Comparison of ENCODE assay signal across 12 cellular contexts in genomic region chr17:3917391-3917931, GRCh38. TPM values are rescaled to one million over a fixed set of nuclear protein-coding genes. Genes with fewer than 3 reads are reported as not detected.
A peak's percentile ranks its signal among the peaks of the same experiment; 100 is the strongest.
DNase-seq lines count a peak whose midpoint lies in the region; ATAC-seq and TF ChIP-seq lines count a peak whose summit lies in the region.
"Had no signal": no experiment of that assay in that cellular context is flagged by ENCODE, and none has a peak within 500 bp of the region (broad histone marks: within the 10 kb centered on the region; RNA-seq: fewer than 3 reads in every experiment).

No MANE protein-coding gene starts in this region.

- H2AFZ ChIP-seq in MM.1S (ENCODE audit: low read length), result no peak overlapping the region

- no peak overlapping the region for H3K27ac Mint-ChIP-seq in central memory CD8-positive, alpha-beta T cell (ENCODE audit: low read depth)

- H3K4me3 ChIP-seq in BLaER1 (peak overlapping the region; percentile 72; the same call in 1 of the 2 replicates), MM.1S (ENCODE audit: low read length) (no peak overlapping the region), mucosa of descending colon (no peak overlapping the region)

- no peak for ATAC-seq in central memory CD8-positive, alpha-beta T cell (replicated peaks; ENCODE audit: extremely low read depth, poor library complexity, severe bottlenecking)
- peak; percentile 41 for ATAC-seq in mucosa of descending colon
- no peak for ATAC-seq in HG03342 (IDR thresholded peaks at IDR 0.05; ENCODE audit: unreplicated experiment)

- H4K20me1 ChIP-seq in BLaER1 (peaks cover 7% of the 10 kb centered on the region; the same call in 1 of the 2 replicates), MM.1S (ENCODE audit: insufficient read depth, low read length) (no peaks in the 10 kb centered on the region)

- no peaks in the 10 kb centered on the region for H3K27me3 Mint-ChIP-seq in central memory CD8-positive, alpha-beta T cell

- H3K36me3 ChIP-seq in BLaER1 (peaks cover 4% of the 10 kb centered on the region; the same call in 1 of the 2 replicates), MM.1S (replicated peaks; ENCODE audit: insufficient read depth, low read length) (no peaks in the 10 kb centered on the region), mucosa of descending colon (ENCODE audit: low read depth) (no peaks in the 10 kb centered on the region)

- H3K9me3 ChIP-seq in BLaER1, result no peaks in the 10 kb centered on the region
- no peaks in the 10 kb centered on the region for H3K9me3 ChIP-seq in MM.1S (replicated peaks; ENCODE audit: insufficient read depth, low read length)
- no peaks in the 10 kb centered on the region for H3K9me3 ChIP-seq in mucosa of descending colon

- peaks cover 39% of the 10 kb centered on the region for H3K4me1 Mint-ChIP-seq in central memory CD8-positive, alpha-beta T cell

- H3K4me1 ChIP-seq in BLaER1 (peaks cover 94% of the 10 kb centered on the region), MM.1S (ENCODE audit: low read length) (peaks cover 21% of the 10 kb centered on the region), mucosa of descending colon (ENCODE audit: low read depth) (peaks cover 28% of the 10 kb centered on the region)

- TF ChIP-seq CTCF in MM.1S (IDR thresholded peaks at IDR 0.05; ENCODE audit: low read length), result no peak
- TF ChIP-seq CTCF in mucosa of descending colon (IDR thresholded peaks at IDR 0.05), result no peak

- intact Hi-C loops in mucosa of descending colon (cut with DNase I, micrococcal nuclease), result loop anchor here (10.0 kb wide), 1 partner anchor 53 kb away; no protein-coding TSS in a partner anchor

- peaks cover 38% of the 10 kb centered on the region for H3K79me2 ChIP-seq in MM.1S (ENCODE audit: low read length)

- H3K9ac ChIP-seq in BLaER1, result peak overlapping the region; percentile 86
- H3K9ac ChIP-seq in MM.1S (ENCODE audit: low read length), result no peak overlapping the region

- peaks cover 19% of the 10 kb centered on the region for H3K36me3 Mint-ChIP-seq in central memory CD8-positive, alpha-beta T cell (ENCODE audit: insufficient read depth)

- H3K27ac ChIP-seq in BLaER1 (peak overlapping the region; percentile 96), MM.1S (ENCODE audit: low read length) (0 out of 2 replicates have a peak overlapping the region, but pooled peaks have one; percentile 96)

- DNase-seq in MM.1S (no peak), mucosa of descending colon (peak; percentile 86), epidermal melanocyte (ENCODE audit: insufficient read length, low spot score) (no peak), NCI-H446 treated with DMSO at 0.1 percent for 48 hours (lab: John Stamatoyannopoulos, UW) (no peak)
- DNase-seq in central memory CD8-positive, alpha-beta T cell (ENCODE audit: low spot score in 2 of 2), result no peak
- DNase-seq in activated T-cell treated with anti-CD3 and anti-CD28 coated beads, Interleukin-2, amount 50 U/mL, for 48 hours, result no peak
- DNase-seq: activated CD8-positive, alpha-beta memory T cell treated with anti-CD3 and anti-CD28 coated beads for 24 hours; DMS53; midbrain; NCI-H2227 treated with DMSO at 0.1 percent for 48 hours had no signal

- H3F3A ChIP-seq in MM.1S (ENCODE audit: insufficient read depth, low read length), result peaks cover 24% of the 10 kb centered on the region

- H3K4me2 ChIP-seq in BLaER1 (peak overlapping the region; percentile 98), MM.1S (ENCODE audit: low read depth, low read length) (no peak overlapping the region)

- no peaks in the 10 kb centered on the region for H3K9me2 ChIP-seq in MM.1S (replicated peaks; ENCODE audit: insufficient read depth, low read length)

- peak overlapping the region; percentile 16 for H3K4me3 Mint-ChIP-seq in central memory CD8-positive, alpha-beta T cell

- H3K27me3 ChIP-seq in BLaER1 (no peaks in the 10 kb centered on the region), MM.1S (replicated peaks; ENCODE audit: insufficient read depth, low read length) (no peaks in the 10 kb centered on the region)

- H3K9me3 Mint-ChIP-seq in central memory CD8-positive, alpha-beta T cell, result no peaks in the 10 kb centered on the region

RNA-seq across cellular contexts. Expression of gene P2RX1, which starts 1.2 kb away (rescaled TPM):
- total RNA-seq in mucosa of descending colon, result 1 to 10 TPM; 2.5 to 4.9 (median 3.5) TPM

RNA-seq across cellular contexts. Expression of gene CAMKK1, which starts 24.6 kb away (rescaled TPM):
- 10 to 100 TPM in 1 of 3 donors, 1 to 10 TPM in 2; 4.8 to 11.6 (median 6.2) TPM for total RNA-seq in mucosa of descending colon

RNA-seq across cellular contexts. Expression of gene ATP2A3, which starts 46.8 kb away (rescaled TPM):
- 100 to 1,000 TPM in 2 of 3 donors, 10 to 100 TPM in 1; 72.8 to 253 (median 247) TPM for total RNA-seq in mucosa of descending colon

Comparison
In these comparisons a context has a peak if more than half of its experiments do, and no peak if none do; other contexts are left out.
1. DNase-seq: peak in mucosa of descending colon (3 of 3); none in MM.1S (single experiment), central memory CD8-positive, alpha-beta T cell (0 of 2), epidermal melanocyte (single experiment), activated T-cell treated with anti-CD3 and anti-CD28 coated beads, Interleukin-2, amount 50 U/mL, for 48 hours (0 of 2) and NCI-H446 treated with DMSO at 0.1 percent for 48 hours (single experiment).